Comparison of ENCODE assay signal across 14 cellular contexts in the genomic region with DNA sequence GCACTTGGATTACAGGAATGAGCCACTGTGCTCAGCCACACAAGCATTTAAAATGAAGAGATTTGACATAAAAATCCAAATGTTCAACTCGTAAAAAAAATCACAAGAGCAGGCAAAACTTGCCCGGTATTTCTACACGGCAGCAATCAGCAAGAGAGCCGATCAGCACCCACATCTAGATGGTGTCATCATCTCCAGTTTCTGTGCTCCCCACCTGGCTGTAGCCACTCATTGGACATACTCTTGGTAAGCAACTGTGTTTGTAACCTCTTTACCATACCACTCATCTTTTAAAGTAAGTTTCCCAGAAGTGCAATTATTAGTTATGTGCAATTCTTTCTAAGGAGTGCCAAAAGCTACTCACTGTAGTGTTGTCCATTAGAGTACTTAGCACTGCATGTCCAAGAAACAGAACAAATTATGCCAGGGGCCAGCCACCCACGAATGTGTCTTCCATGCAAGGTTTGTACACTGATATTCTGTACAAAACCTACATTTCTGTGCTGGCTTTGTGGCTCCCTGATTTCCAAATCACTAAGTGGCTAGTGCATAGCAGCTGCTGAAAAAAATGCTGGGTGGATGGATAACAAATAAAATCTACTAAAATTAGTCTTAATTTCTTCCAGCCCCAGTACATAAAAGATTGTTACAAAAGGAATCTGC.
A peak's percentile ranks its signal among the peaks of the same experiment; 100 is the strongest.
DNase-seq lines count a peak whose midpoint lies in the region; ATAC-seq, FAIRE-seq and TF ChIP-seq lines count a peak whose summit lies in the region.
"Had no signal": no experiment of that assay in that cellular context is flagged by ENCODE, and none has a peak within 500 bp of the region (broad histone marks: within the 10 kb centered on the region; RNA-seq: fewer than 3 reads in every experiment).

No MANE protein-coding gene starts in this region.

- H3K9ac ChIP-seq in mammary epithelial cell (ENCODE audit: insufficient read depth, low read length) (no peak overlapping the region), SK-N-MC (ENCODE audit: insufficient read length) (no peak overlapping the region)

- no peaks in the 10 kb centered on the region for H4K20me1 ChIP-seq in mammary epithelial cell (ENCODE audit: insufficient read depth, low read length)

- H3K27ac ChIP-seq in mammary epithelial cell (ENCODE audit: insufficient read depth, low read depth, low read length) (no peak overlapping the region), SK-N-MC (peak overlapping the region; percentile 8; the same call in 1 of the 2 replicates)
- H3K27ac ChIP-seq: esophagus muscularis mucosa, HL-60 had no signal

- no peak for FAIRE-seq in frontal cortex (lab: Jason Lieb, UNC)
- FAIRE-seq: urothelium cell line had no signal

- no peak overlapping the region for H2AFZ ChIP-seq in mammary epithelial cell (ENCODE audit: low read depth, low read length)

- no peaks in the 10 kb centered on the region for H3K36me3 ChIP-seq in mammary epithelial cell (ENCODE audit: insufficient read depth, low read length)
- no peaks in the 10 kb centered on the region for H3K36me3 ChIP-seq in SK-N-MC (ENCODE audit: insufficient read depth, low read length)
- H3K36me3 ChIP-seq: esophagus muscularis mucosa had no signal

- peaks cover 24% of the 10 kb centered on the region for H3K4me1 Mint-ChIP-seq in MCF 10A (ENCODE audit: insufficient read depth, unreplicated experiment)

- in situ Hi-C loops in mammary epithelial cell (cut with MboI; ENCODE audit: low sequenced_read_pairs in 2 of 2), result no loop called here

- no peaks in the 10 kb centered on the region for H3K27me3 ChIP-seq in mammary epithelial cell (ENCODE audit: insufficient read depth, low read length)
- H3K27me3 ChIP-seq: esophagus muscularis mucosa had no signal

- peaks cover 3% of the 10 kb centered on the region for H3K4me1 ChIP-seq in mammary epithelial cell (ENCODE audit: insufficient read depth, low read length)

- H3K9me3 ChIP-seq in mammary epithelial cell (replicated peaks; ENCODE audit: insufficient read depth, low read length), result no peaks in the 10 kb centered on the region
- no peaks in the 10 kb centered on the region for H3K9me3 ChIP-seq in SK-N-MC (ENCODE audit: low read depth, low read length)

- H3K4me3 ChIP-seq in mammary epithelial cell (replicated peaks in 1 of 3; ENCODE audit: insufficient read depth in 1 of 3, low read depth in 2 of 3, low read length in 3 of 3) (no peak overlapping the region), SK-N-MC (peak overlapping the region; percentile 19; the same call in 1 of the 2 replicates)
- H3K4me3 ChIP-seq: esophagus muscularis mucosa had no signal

- H3K9me3 Mint-ChIP-seq in MCF 10A (ENCODE audit: unreplicated experiment), result no peaks in the 10 kb centered on the region
- H3K9me3 Mint-ChIP-seq: neural crest cell had no signal

- intact Hi-C loops in MCF 10A (cut with micrococcal nuclease), result no loop called here
- intact Hi-C loops in mammary epithelial cell (cut with micrococcal nuclease), result no loop called here
- intact Hi-C loops in left colon (cut with DNase I, micrococcal nuclease), result no loop called here

- peaks cover 20% of the 10 kb centered on the region for H3K36me3 Mint-ChIP-seq in MCF 10A (ENCODE audit: insufficient read depth, unreplicated experiment)

- H3K27ac Mint-ChIP-seq in MCF 10A (ENCODE audit: low read depth, unreplicated experiment), result peak overlapping the region; percentile 61

- ATAC-seq in left colon (peak; percentile 1), HG03342 (IDR thresholded peaks at IDR 0.05; ENCODE audit: unreplicated experiment) (no peak)

- CTCF ChIA-PET in MCF 10A (lab: Yijun Ruan, JAX) (no interaction called here), mammary epithelial cell (lab: Charles Lee; ENCODE audit: low non-redundant PET) (interaction anchor here (0.7 kb wide), 1 partner anchor 27 kb away, joined by 5 read pairs; no protein-coding TSS in a partner anchor)

- dilution Hi-C loops in mammary epithelial cell (cut with HindIII; ENCODE audit: low sequenced_read_pairs), result no loop called here

- H3K4me2 ChIP-seq in mammary epithelial cell (ENCODE audit: insufficient read depth, low read depth, low read length), result no peak overlapping the region

- no peak overlapping the region for H3K4me3 Mint-ChIP-seq in MCF 10A (ENCODE audit: unreplicated experiment)
- H3K4me3 Mint-ChIP-seq: neural crest cell had no signal

- BruUV-seq in MCF 10A (replicated peaks; lab: Mats Ljungman, UMichigan), result no TSS peak
- BruUV-seq in mammary epithelial cell (replicated peaks; lab: Mats Ljungman, UMichigan), result no TSS peak

- TF ChIP-seq CTCF in MCF 10A (IDR thresholded peaks at IDR 0.05; ENCODE audit: unreplicated experiment) (no peak), mammary epithelial cell (conservative IDR thresholded peaks at IDR 0.05 in 1 of 2, IDR thresholded peaks at IDR 0.05 in 1 of 2; ENCODE audit: extremely low read depth in 1 of 2, insufficient read depth in 1 of 2, low read depth in 1 of 2, low read length in 2 of 2) (no peak)

- 60% methylated on average over 5 of the region's 5 CpGs for WGBS in mammary epithelial cell (ENCODE audit: low coverage, missing lambda C conversion rate)

- DNase-seq in MCF 10A (ENCODE audit: unreplicated experiment) (no peak), mammary epithelial cell (no peak), SK-N-MC (ENCODE audit: low read depth, low spot score) (no peak), left colon (no peak), hippocampal formation (lab: John Stamatoyannopoulos, UW) (no peak), NCI-H1092 treated with DMSO at 0.1 percent for 48 hours (lab: John Stamatoyannopoulos, UW) (no peak), frontal cortex (ENCODE audit: low spot score in 2 of 2) (no peak)
- DNase-seq: activated naive CD4-positive, alpha-beta T cell treated with Interleukin-2 at 50 U/mL for 16 hours; cerebellar nuclear complex had no signal

- peaks cover 81% of the 10 kb centered on the region for H3K79me2 ChIP-seq in mammary epithelial cell (ENCODE audit: insufficient read depth, low read length)

- H3K27me3 Mint-ChIP-seq in MCF 10A (ENCODE audit: insufficient read depth, unreplicated experiment), result no peaks in the 10 kb centered on the region

- POLR2A ChIA-PET in MCF 10A (lab: Yijun Ruan, JAX), result interaction anchor here (0.6 to 1.1 kb wide), 6 partner anchors 10 to 74 kb away, joined by 3 to 4 read pairs (median 3); no protein-coding TSS in a partner anchor
